In the genomic region with DNA sequence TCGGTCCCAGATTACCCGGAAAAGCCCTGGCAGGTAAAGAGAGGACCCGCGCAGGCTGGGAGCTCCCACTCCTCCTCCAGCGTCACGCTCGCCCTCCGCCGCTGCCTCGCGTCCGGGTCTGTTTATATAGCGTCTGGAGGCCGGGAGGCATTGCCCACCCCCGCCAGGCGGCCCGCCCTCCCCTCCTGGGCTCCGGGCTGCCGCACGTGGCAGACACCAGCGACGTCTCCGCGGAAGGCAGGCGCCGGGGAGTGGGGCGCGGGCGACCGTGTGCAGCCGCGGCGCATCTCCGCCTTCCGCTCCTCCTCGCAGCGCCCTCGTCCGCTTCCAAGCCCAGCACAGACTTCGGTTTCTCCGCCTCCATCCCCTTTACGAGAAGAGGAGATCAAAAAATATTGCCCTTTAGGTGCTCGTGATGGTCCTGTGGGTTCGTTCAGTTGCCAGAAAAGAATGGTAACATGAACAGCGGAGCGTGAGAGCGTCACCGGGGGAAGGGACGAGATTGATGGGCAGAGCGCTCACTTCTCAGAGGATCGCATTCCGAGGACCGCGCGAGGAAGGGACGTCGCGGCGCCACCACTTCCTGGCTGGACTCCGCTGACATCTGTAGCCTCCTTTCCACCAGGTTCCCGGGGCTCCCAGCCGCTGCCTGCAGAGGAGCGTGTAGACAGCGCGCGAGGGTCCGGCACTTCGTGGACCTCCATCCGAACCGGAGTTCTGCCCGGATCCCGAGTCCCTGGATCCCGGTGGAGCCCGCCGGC, we compare ENCODE assay signal across 9 cellular contexts. TPM values are rescaled to one million over a fixed set of nuclear protein-coding genes. Genes with fewer than 3 reads are reported as not detected.
DNase-seq lines count a peak whose midpoint lies in the region; ATAC-seq, FAIRE-seq and TF ChIP-seq lines count a peak whose summit lies in the region.
"Had no signal": no experiment of that assay in that cellular context is flagged by ENCODE, and none has a peak within 500 bp of the region (broad histone marks: within the 10 kb centered on the region; RNA-seq: fewer than 3 reads in every experiment).

A gene (plus strand): TSS at position 210 of the 761 bp plus-strand sequence.

- H2AFZ ChIP-seq in GM12878 (ENCODE audit: control insufficient read depth, low read depth, low read length): peak within 1 kb of the TSS; percentile 51

- H3K27me3 ChIP-seq in GM12878 (replicated peaks in 1 of 2; ENCODE audit: control insufficient read depth in 2 of 2, insufficient read depth in 2 of 2, low read length in 1 of 2) (peaks cover 7 to 11% of the 10 kb centered on the region in 2 experiments), kidney epithelial cell (ENCODE audit: control insufficient read depth, insufficient read depth, low read length) (peaks cover 18% of the 10 kb centered on the region), upper lobe of right lung (peaks cover 30% of the 10 kb centered on the region)

- no peak for TF ChIP-seq EP300 in GM12878 (IDR thresholded peaks at IDR 0.05; ENCODE audit: borderline replicate concordance in 1 of 2, control insufficient read depth in 1 of 2, low read depth in 2 of 2, low read length in 2 of 2)

- peak within 1 kb of the TSS; percentile 46 for H3K4me3 ChIP-seq in GM12875 (ENCODE audit: low read depth, low read length)
- peak within 1 kb of the TSS; percentile 27; the same call in 1 of the 2 replicates for H3K4me3 ChIP-seq in GM12878
- H3K4me3 ChIP-seq in kidney epithelial cell (ENCODE audit: low read depth, low read length): peak within 1 kb of the TSS; percentile 52
- peak within 1 kb of the TSS; percentile 32 for H3K4me3 ChIP-seq in upper lobe of right lung

- TF ChIP-seq RAD21 in GM12878 (IDR thresholded peaks at IDR 0.05; ENCODE audit: insufficient read depth, low read depth, low read length): no peak

- intact Hi-C loops in GM12878 (cut with micrococcal nuclease; ENCODE audit: unreplicated experiment): no loop called here
- intact Hi-C loops in upper lobe of right lung (cut with DNase I): no loop called here

- CTCF ChIA-PET in GM12878 (lab: Yijun Ruan, JAX): no interaction called here

- H3K4me2 ChIP-seq in GM12878 (ENCODE audit: control insufficient read depth, insufficient read depth): peak within 1 kb of the TSS; percentile 79

- no peaks in the 10 kb centered on the region for H3K4me1 ChIP-seq in GM12878 (ENCODE audit: control insufficient read depth, insufficient read depth, low read length)
- peaks cover 2% of the 10 kb centered on the region for H3K4me1 ChIP-seq in upper lobe of right lung

- BruUV-seq in GM12878 (replicated peaks; lab: Mats Ljungman, UMichigan): no TSS peak

- no peaks in the 10 kb centered on the region for H3K79me2 ChIP-seq in GM12878 (ENCODE audit: control insufficient read depth, insufficient read depth, low read length)

- no peak for TF ChIP-seq CTCF in GM12875 (IDR thresholded peaks at IDR 0.05; ENCODE audit: borderline replicate concordance, insufficient read depth, low read depth, low read length)
- TF ChIP-seq CTCF in GM12878 (IDR thresholded peaks at IDR 0.05 in 2 of 3, conservative IDR thresholded peaks at IDR 0.05 in 1 of 3; ENCODE audit: control insufficient read depth in 2 of 3, extremely low read depth in 1 of 3, insufficient read depth in 1 of 3, low read depth in 3 of 3, low read length in 3 of 3): no peak
- no peak for TF ChIP-seq CTCF in kidney epithelial cell (IDR thresholded peaks at IDR 0.05; ENCODE audit: insufficient read depth, low read length, poor library complexity, severe bottlenecking)
- no peak for TF ChIP-seq CTCF in upper lobe of right lung (IDR thresholded peaks at IDR 0.05)

- DNase-seq in GM12878 (ENCODE audit: low read depth, low spot score) (no peak), kidney epithelial cell (ENCODE audit: low read depth) (no peak), upper lobe of right lung (no peak), NCI-H2029 (lab: John Stamatoyannopoulos, UW) (no peak)
- no peak for DNase-seq in stimulated activated CD4-positive, alpha-beta T cell treated with anti-CD3 and anti-CD28 coated beads, Interleukin-1b, Interleukin-23, amount 100 ng/mL, for 48 hours

- peak; percentile 36 for ATAC-seq in HG02938 (IDR thresholded peaks at IDR 0.05; ENCODE audit: unreplicated experiment)
- ATAC-seq in GM12878: peak; percentile 76
- peak; percentile 55 for ATAC-seq in upper lobe of right lung
- ATAC-seq in GM21737 (IDR thresholded peaks at IDR 0.05; ENCODE audit: unreplicated experiment): no peak

- POLR2A ChIA-PET in GM12878 (lab: Charles Lee): no interaction called here

- 37% methylated on average over 52 of the region's 75 CpGs for WGBS in GM12878 (ENCODE audit: insufficient coverage, insufficient replicate concordance, low lambda C conversion rate, missing lambda C conversion rate)

- no peak within 1 kb of the TSS for H3K9ac ChIP-seq in GM12878 (ENCODE audit: control insufficient read depth, insufficient read depth, low read length)

- H3K27ac ChIP-seq in GM12878 (ENCODE audit: control insufficient read depth, insufficient read depth): no peak within 1 kb of the TSS
- no peak within 1 kb of the TSS for H3K27ac ChIP-seq in upper lobe of right lung

- H4K20me1 ChIP-seq in GM12878 (ENCODE audit: control insufficient read depth, insufficient read depth): no peaks in the 10 kb centered on the region

- FAIRE-seq in GM12878 (lab: Jason Lieb, UNC): no peak

- TF ChIP-seq POLR2A in GM12878 (IDR thresholded peaks at IDR 0.05; ENCODE audit: low read depth, low read length): no peak

- RAD21 ChIA-PET in GM12878 (lab: Charles Lee; ENCODE audit: unreplicated experiment): no interaction called here

- H3K9me3 ChIP-seq in GM12878 (replicated peaks; ENCODE audit: control insufficient read depth, insufficient read depth, low read length) (no peaks in the 10 kb centered on the region), upper lobe of right lung (no peaks in the 10 kb centered on the region)

- no peaks in the 10 kb centered on the region for H3K36me3 ChIP-seq in GM12878 (ENCODE audit: control insufficient read depth in 2 of 2, insufficient read depth in 2 of 2, low read length in 1 of 2)
- no peaks in the 10 kb centered on the region for H3K36me3 ChIP-seq in kidney epithelial cell (ENCODE audit: control insufficient read depth, insufficient read depth, low read length)
- no peaks in the 10 kb centered on the region for H3K36me3 ChIP-seq in upper lobe of right lung

- SMC1A ChIA-PET in GM12878 (lab: Charles Lee; ENCODE audit: uncharacterized antibody, unreplicated experiment): no interaction called here

- in situ Hi-C loops in GM12878 (cut with MboI): no loop called here

TF ChIP-seq in GM12878, 131 proteins besides CTCF, POLR2A, EP300 and RAD21:
- no peak for TF ChIP-seq CHD4 (IDR thresholded peaks at IDR 0.05)

RNA-seq across cellular contexts. Expression of the gene that starts here (rescaled TPM):
- total RNA-seq in GM12878 (2013; cell fraction: nucleolus; rRNA removed): 0.13 TPM in 1 of 2 replicates, not detected in the other
- total RNA-seq in GM12878 (2014; rRNA removed) (not detected in 2 replicates), GM12878 (2014; rRNA removed; fragmentation: Illumina TruSeq; extraction: Trizol) (not detected in 2 replicates), GM12878 (2021) (not detected in 2 replicates), kidney epithelial cell (0.13 and 0.14 TPM in 2 replicates), upper lobe of right lung (0.20 TPM)
- not detected for polyA plus RNA-seq in GM12878 (2011; ENCODE audit: low read depth)
- polyA plus RNA-seq in GM12878 (2011; rRNA removed) (0.29 and 0.40 TPM in 2 replicates), GM12878 (2014; fragmentation: Illumina TruSeq; extraction: Trizol) (0.01 and 0.11 TPM in 2 replicates), GM12878 (2014; fragmentation: Nextera tagmentation; extraction: Ambion mirVana) (not detected), GM12878 (2014; rRNA removed) (not detected in 2 replicates), GM12878 (2016; fragmentation: Nextera tagmentation; extraction: Ambion mirVana) (not detected)
- polyA plus RNA-seq in GM12878 (2011; cell fraction: cytosol; rRNA removed): 0.12 and 0.15 TPM in 2 replicates
- polyA plus RNA-seq in GM12878 (2011; cell fraction: nucleus; rRNA removed): 0.07 and 0.30 TPM in 2 replicates
- not detected in 2 replicates for polyA plus RNA-seq in GM12878 (2012)
- 0.37 and 0.41 TPM in 2 replicates for polyA minus RNA-seq in GM12878 (2011; rRNA and poly(A)+ RNA removed)
- polyA minus RNA-seq in GM12878 (2011; cell fraction: cytosol; rRNA and poly(A)+ RNA removed): not detected in 2 replicates
- 0.57 and 0.85 TPM in 2 replicates for polyA minus RNA-seq in GM12878 (2011; cell fraction: nucleus; rRNA and poly(A)+ RNA removed)
- total RNA-seq: HT1080 had no signal

Comparison
In these comparisons a context has a peak if more than half of its experiments do, and no peak if none do; other contexts are left out.
1. Peak in ATAC-seq, H3K4me3 ChIP-seq and H3K4me2 ChIP-seq in GM12878; RNA of the gene not detected or under 1 TPM.
2. Peak in ATAC-seq and H3K4me3 ChIP-seq in upper lobe of right lung; RNA of the gene not detected or under 1 TPM.